15 cellular contexts compared by ENCODE assay signal in genomic region chr17:48500435-48501426, GRCh38. TPM values are rescaled to one million over a fixed set of nuclear protein-coding genes. Genes with fewer than 3 reads are reported as not detected.
DNase-seq lines count a peak whose midpoint lies in the region; ATAC-seq, FAIRE-seq and TF ChIP-seq lines count a peak whose summit lies in the region.
"Had no signal": no experiment of that assay in that cellular context is flagged by ENCODE, and none has a peak within 500 bp of the region (broad histone marks: within the 10 kb centered on the region; RNA-seq: fewer than 3 reads in every experiment).

No MANE protein-coding gene starts in this region.

- peaks cover 12% of the 10 kb centered on the region for H3K4me1 ChIP-seq in Loucy (ENCODE audit: insufficient read depth, low read length, poor library complexity, severe bottlenecking)
- peaks cover 0 to 4% (median 2%) of the 10 kb centered on the region in 4 experiments; a peak in 4 of 7 replicates for H3K4me1 ChIP-seq in H1 (replicated peaks in 1 of 4; ENCODE audit: control insufficient read depth in 3 of 4, insufficient read depth in 4 of 4, low read length in 3 of 4)
- H3K4me1 ChIP-seq in muscle layer of colon (ENCODE audit: insufficient read depth, low read length) = peaks cover 15% of the 10 kb centered on the region
- no peaks in the 10 kb centered on the region for H3K4me1 ChIP-seq in CD8-positive, alpha-beta memory T cell (ENCODE audit: insufficient read depth, low read length)

- H3K4ac ChIP-seq in H1 (replicated peaks; ENCODE audit: insufficient read length, low read depth, low read length) = no peak overlapping the region

- no peak overlapping the region for H3K4me3 Mint-ChIP-seq in CD8-positive, alpha-beta memory T cell
- H3K4me3 Mint-ChIP-seq: activated CD4-positive, alpha-beta T cell treated with anti-CD3 and anti-CD28 coated beads, Interleukin-2, amount 10 ng/mL, durations not matched to agents 7 days and 5 days had no signal

- H3K27me3 ChIP-seq in Loucy (ENCODE audit: insufficient read depth, low read length, poor library complexity, severe bottlenecking) (no peaks in the 10 kb centered on the region), H1 (replicated peaks in 1 of 4; ENCODE audit: control insufficient read depth in 3 of 4, extremely low read depth in 1 of 4, insufficient read depth in 3 of 4, low read length in 3 of 4) (peaks cover 0 to 18% (median 13%) of the 10 kb centered on the region in 4 experiments; a peak in 5 of 7 replicates), muscle layer of colon (ENCODE audit: control insufficient read depth in 1 of 2, insufficient read depth in 2 of 2, low read length in 2 of 2) (no peaks in the 10 kb centered on the region)
- H3K27me3 ChIP-seq in CD8-positive, alpha-beta memory T cell (ENCODE audit: insufficient read depth, low read length, poor library complexity, severe bottlenecking) = no peaks in the 10 kb centered on the region

- H3K23me2 ChIP-seq in H1 (ENCODE audit: low read depth, low read length) = no peaks in the 10 kb centered on the region

- H2AK5ac ChIP-seq in H1 (ENCODE audit: low read depth, low read length) = no peak overlapping the region

- H3K79me2 ChIP-seq in Loucy (ENCODE audit: insufficient read depth, low read length) (no peaks in the 10 kb centered on the region), H1 (ENCODE audit: control insufficient read depth in 1 of 2, insufficient read depth in 2 of 2, low read length in 2 of 2) (no peaks in the 10 kb centered on the region)

- H3K18ac ChIP-seq in H1 (ENCODE audit: extremely low read depth, low read length) = no peak overlapping the region

- peak; percentile 62 for FAIRE-seq in H1 (lab: Jason Lieb, UNC)
- FAIRE-seq: G401.6 had no signal

- WGBS in H1 (ENCODE audit: extremely low coverage in 1 of 2, insufficient coverage in 1 of 2, insufficient read length in 1 of 2, insufficient replicate concordance in 2 of 2, low coverage in 1 of 2, low lambda C conversion rate in 2 of 2, missing lambda C conversion rate in 1 of 2), 2 experiments = 73% methylated on average over 12 of the region's 12 CpGs; no CpG with 5 or more reads in 1 of the 2 experiments

- no peak overlapping the region for H2BK20ac ChIP-seq in H1 (ENCODE audit: low read length)

- H3K27ac ChIP-seq in H1 (ENCODE audit: low read depth, low read length) (no peak overlapping the region), muscle layer of colon (ENCODE audit: low read depth, low read length) (peak overlapping the region; percentile 2)
- no peak overlapping the region for H3K27ac ChIP-seq in CD8-positive, alpha-beta memory T cell (ENCODE audit: low read depth, low read length)

- POLR2A ChIA-PET in H1 (lab: Charles Lee; ENCODE audit: partially characterized antibody) = interaction anchor here (1.0 to 1.6 kb wide), 2 partner anchors 9 to 17 kb away, joined by 3 read pairs; no protein-coding TSS in a partner anchor
- POLR2A ChIA-PET in CD8-positive, alpha-beta memory T cell (lab: Charles Lee) = no interaction called here

- H3K36me3 ChIP-seq in Loucy (ENCODE audit: insufficient read depth, low read length) = no peaks in the 10 kb centered on the region
- no peaks in the 10 kb centered on the region for H3K36me3 ChIP-seq in H1 (ENCODE audit: control insufficient read depth in 2 of 4, insufficient read depth in 4 of 4, low read length in 3 of 4)
- no peaks in the 10 kb centered on the region for H3K36me3 ChIP-seq in muscle layer of colon (ENCODE audit: insufficient read depth, low read length)
- H3K36me3 ChIP-seq in CD8-positive, alpha-beta memory T cell (ENCODE audit: insufficient read depth, low read length) = no peaks in the 10 kb centered on the region

- no peak overlapping the region for H4K91ac ChIP-seq in H1 (replicated peaks; ENCODE audit: insufficient read length, low read length)

- no peak overlapping the region for H3K4me3 ChIP-seq in Loucy (ENCODE audit: low read length, poor library complexity, severe bottlenecking)
- H3K4me3 ChIP-seq in H1 (ENCODE audit: extremely low read depth in 1 of 4, insufficient read depth in 2 of 4, low read depth in 3 of 4, low read length in 4 of 4) = no peak overlapping the region
- no peak overlapping the region for H3K4me3 ChIP-seq in muscle layer of colon (ENCODE audit: low read depth in 1 of 2, low read length in 2 of 2)
- no peak overlapping the region for H3K4me3 ChIP-seq in CD8-positive, alpha-beta memory T cell (ENCODE audit: low read length)

- H3K27me3 Mint-ChIP-seq in CD8-positive, alpha-beta memory T cell = peaks cover 2 to 4% of the 10 kb centered on the region in 2 donors

- H3K36me3 Mint-ChIP-seq in CD8-positive, alpha-beta memory T cell = no peaks in the 10 kb centered on the region

- no peak overlapping the region for H3K27ac Mint-ChIP-seq in CD8-positive, alpha-beta memory T cell
- H3K27ac Mint-ChIP-seq: activated CD4-positive, alpha-beta T cell treated with anti-CD3 and anti-CD28 coated beads, Interleukin-2, amount 10 ng/mL, durations not matched to agents 7 days and 5 days; activated T-helper 2 cell treated with anti-CD3 and anti-CD28 coated beads, Interferon-gamma antibody, Interleukin-2, Interleukin-4, amounts not matched to agents 10 μg/mL and 5 μg/mL and 100 μg/mL, durations not matched to agents 14 hours and 24 hours and 36 hours had no signal

- H4K20me1 ChIP-seq in Loucy (ENCODE audit: insufficient read depth, low read length, poor library complexity, severe bottlenecking) = no peaks in the 10 kb centered on the region
- no peaks in the 10 kb centered on the region for H4K20me1 ChIP-seq in H1 (replicated peaks in 1 of 2; ENCODE audit: control insufficient read depth in 1 of 2, insufficient read depth in 2 of 2, low read length in 2 of 2)

- H3K23ac ChIP-seq in H1 (ENCODE audit: insufficient read length) = no peak overlapping the region

- H3K9ac ChIP-seq in Loucy (ENCODE audit: low read depth, low read length, poor library complexity, severe bottlenecking) = no peak overlapping the region
- no peak overlapping the region for H3K9ac ChIP-seq in H1 (replicated peaks in 1 of 4; ENCODE audit: extremely low read depth in 1 of 4, low read depth in 3 of 4, low read length in 3 of 4)
- no peak overlapping the region for H3K9ac ChIP-seq in muscle layer of colon (ENCODE audit: low read length)

- H2BK120ac ChIP-seq in H1 (replicated peaks; ENCODE audit: low read depth, low read length) = no peak overlapping the region

- H3K9me2 ChIP-seq in Loucy (replicated peaks; ENCODE audit: low read depth, low read length) = no peaks in the 10 kb centered on the region

- H3K56ac ChIP-seq in H1 (replicated peaks; ENCODE audit: insufficient read length, low read depth, low read length) = no peak overlapping the region

- CTCF ChIA-PET in H1 (lab: Charles Lee; ENCODE audit: partially characterized antibody) = interaction anchor here (0.6 to 4.4 kb wide), 25 partner anchors 8 to 94 kb away, joined by 3 to 34 read pairs (median 4); partner anchors contain the start of genes HOXB1 and HOXB5
- CTCF ChIA-PET in CD8-positive, alpha-beta memory T cell (lab: Charles Lee) = interaction anchor here (1.0 to 6.0 kb wide), 4 partner anchors 8 to 91 kb away, joined by 3 to 30 read pairs (median 4); no protein-coding TSS in a partner anchor

- peaks cover 4 to 14% (median 8%) of the 10 kb centered on the region in 3 donors for H3K4me1 Mint-ChIP-seq in CD8-positive, alpha-beta memory T cell

- no peak overlapping the region for H2AFZ ChIP-seq in Loucy (ENCODE audit: low read length)
- no peak overlapping the region for H2AFZ ChIP-seq in H1 (ENCODE audit: low read length)

- H2BK15ac ChIP-seq in H1 (ENCODE audit: low read length) = no peak overlapping the region

- H3K9me3 Mint-ChIP-seq in CD8-positive, alpha-beta memory T cell = no peaks in the 10 kb centered on the region
- H3K9me3 Mint-ChIP-seq: activated CD4-positive, alpha-beta T cell treated with anti-CD3 and anti-CD28 coated beads, Interleukin-2, amount 10 ng/mL, durations not matched to agents 7 days and 5 days; activated T-helper 2 cell treated with anti-CD3 and anti-CD28 coated beads, Interferon-gamma antibody, Interleukin-2, Interleukin-4, amounts not matched to agents 10 μg/mL and 5 μg/mL and 100 μg/mL, durations not matched to agents 14 hours and 24 hours and 36 hours had no signal

- TF ChIP-seq EP300 in H1 (IDR thresholded peaks at IDR 0.05; ENCODE audit: borderline replicate concordance in 1 of 2, low read depth in 2 of 2, low read length in 2 of 2) = no peak

- no peak overlapping the region for H4K5ac ChIP-seq in H1 (ENCODE audit: insufficient read length, low read depth, low read length)

- DNase-seq in ELF-1 (ENCODE audit: low read depth, low spot score) = peak; percentile 84
- no peak for DNase-seq in H1 (ENCODE audit: low read depth in 1 of 2, low spot score in 2 of 2)
- no peak for DNase-seq in activated T-cell treated with anti-CD3 and anti-CD28 coated beads, Interleukin-2, amount 50 U/mL, for 48 hours
- no peak for DNase-seq in activated naive CD4-positive, alpha-beta T cell treated with Interleukin-2 at 50 U/mL for 16 hours
- DNase-seq in CD8-positive, alpha-beta memory T cell = no peak
- DNase-seq: activated CD4-positive, alpha-beta T cell treated with anti-CD3 and anti-CD28 coated beads, Interleukin-2, amount 10 ng/mL, durations not matched to agents 7 days and 5 days; central memory CD4-positive, alpha-beta T cell; NCI-H1105 had no signal

- H3K4me2 ChIP-seq in Loucy (ENCODE audit: low read depth, low read length, poor library complexity, severe bottlenecking) (no peak overlapping the region), H1 (ENCODE audit: insufficient read depth in 1 of 2, low read depth in 2 of 2, low read length in 2 of 2) (no peak overlapping the region)

- no peak for TF ChIP-seq POLR2A in H1 (IDR thresholded peaks at IDR 0.05; ENCODE audit: control extremely low read depth in 1 of 2, low read depth in 2 of 2, low read length in 2 of 2)

- ATAC-seq in HG02623 (IDR thresholded peaks at IDR 0.05; ENCODE audit: unreplicated experiment) = no peak

- no peak overlapping the region for H4K8ac ChIP-seq in H1 (ENCODE audit: extremely low read depth, insufficient read depth, low read length)

- no peaks in the 10 kb centered on the region for H3K79me1 ChIP-seq in H1 (ENCODE audit: low read depth, low read length)

- TF ChIP-seq RAD21 in H1 (IDR thresholded peaks at IDR 0.05 in 1 of 2, conservative IDR thresholded peaks at IDR 0.05 in 1 of 2; ENCODE audit: low read depth in 2 of 2, low read length in 2 of 2) = peak; percentile 71 to 78

- H3K9me3 ChIP-seq in Loucy (ENCODE audit: insufficient read depth, low read depth, low read length) (no peaks in the 10 kb centered on the region), H1 (ENCODE audit: insufficient read depth in 2 of 2, low read depth in 1 of 2, low read length in 1 of 2) (no peaks in the 10 kb centered on the region), muscle layer of colon (ENCODE audit: low read length) (no peaks in the 10 kb centered on the region)
- no peaks in the 10 kb centered on the region for H3K9me3 ChIP-seq in CD8-positive, alpha-beta memory T cell (ENCODE audit: low read length)

- no peak overlapping the region for H2BK5ac ChIP-seq in H1 (ENCODE audit: low read depth, low read length)

- TF ChIP-seq CTCF in Loucy (conservative IDR thresholded peaks at IDR 0.05; ENCODE audit: low read length) = peak; percentile 50
- peak in 2 of 3 experiments; percentile 60 to 66; a peak in 3 of 4 replicates for TF ChIP-seq CTCF in H1 (IDR thresholded peaks at IDR 0.05; ENCODE audit: control extremely low read depth in 1 of 3, insufficient read depth in 1 of 3, low read depth in 1 of 3, low read length in 3 of 3)

- H3K14ac ChIP-seq in H1 (ENCODE audit: insufficient read length) = no peak overlapping the region

- no peaks in the 10 kb centered on the region for H3F3A ChIP-seq in Loucy (ENCODE audit: low read depth)

- H2BK12ac ChIP-seq in H1 (ENCODE audit: low read depth, low read length) = no peak overlapping the region

RNA-seq across cellular contexts. Expression of gene HOXB1, which starts 30.1 kb away (rescaled TPM):
- not detected in 2 replicates for total RNA-seq in H1 (2021; fragmentation: NEBNext Ultra II Directional; extraction: Animal tissue kit (Norgen Biotek cat#: 25700))
- polyA plus RNA-seq in H1 (2011; rRNA removed) = not detected in 2 replicates
- polyA plus RNA-seq in H1 (2011; cell fraction: cytosol; rRNA removed) = not detected
- polyA plus RNA-seq in H1 (2011; cell fraction: nucleus; rRNA removed) = not detected
- 0.10 TPM in 1 of 4 replicates, not detected in the others for polyA plus RNA-seq in H1 (2012, experiment 1 of 2)
- polyA plus RNA-seq in H1 (2012, experiment 2 of 2) = 0.08 TPM
- 0.06 TPM for polyA plus RNA-seq in H1 (2013, experiment 1 of 2)
- 0.09 TPM for polyA plus RNA-seq in H1 (2013, experiment 2 of 2)
- not detected in 2 replicates for polyA minus RNA-seq in H1 (2011; rRNA and poly(A)+ RNA removed)
- polyA minus RNA-seq in H1 (2011; cell fraction: cytosol; rRNA and poly(A)+ RNA removed) = not detected
- polyA minus RNA-seq in H1 (2011; cell fraction: nucleus; rRNA and poly(A)+ RNA removed) = not detected
- total RNA-seq in CD8-positive, alpha-beta memory T cell = not detected
- not detected for polyA plus RNA-seq in CD8-positive, alpha-beta memory T cell
- total RNA-seq: activated CD4-positive, alpha-beta T cell treated with anti-CD3 and anti-CD28 coated beads, Interleukin-2, amount 10 ng/mL, durations not matched to agents 7 days and 5 days; activated T-helper 2 cell treated with anti-CD3 and anti-CD28 coated beads, Interferon-gamma antibody, Interleukin-2, Interleukin-4, amounts not matched to agents 10 μg/mL and 5 μg/mL and 100 μg/mL, durations not matched to agents 14 hours and 24 hours and 36 hours had no signal
- polyA plus RNA-seq: BJ, neural cell had no signal

RNA-seq across cellular contexts. Expression of gene HOXB2, which starts 44.2 kb away (rescaled TPM):
- not detected in 2 replicates for total RNA-seq in H1 (2021; fragmentation: NEBNext Ultra II Directional; extraction: Animal tissue kit (Norgen Biotek cat#: 25700))
- polyA plus RNA-seq in H1 (2011; rRNA removed) = not detected in 2 replicates
- not detected for polyA plus RNA-seq in H1 (2011; cell fraction: cytosol; rRNA removed)
- polyA plus RNA-seq in H1 (2011; cell fraction: nucleus; rRNA removed) = not detected
- not detected in 4 replicates for polyA plus RNA-seq in H1 (2012, experiment 1 of 2)
- not detected for polyA plus RNA-seq in H1 (2012, experiment 2 of 2)
- polyA plus RNA-seq in H1 (2013, experiment 1 of 2) = not detected
- polyA plus RNA-seq in H1 (2013, experiment 2 of 2) = not detected
- not detected in 2 replicates for polyA minus RNA-seq in H1 (2011; rRNA and poly(A)+ RNA removed)
- polyA minus RNA-seq in H1 (2011; cell fraction: cytosol; rRNA and poly(A)+ RNA removed) = not detected
- 0.90 TPM for polyA minus RNA-seq in H1 (2011; cell fraction: nucleus; rRNA and poly(A)+ RNA removed)
- 10 to 100 TPM; 16.7 to 18.3 TPM for total RNA-seq in CD8-positive, alpha-beta memory T cell
- polyA plus RNA-seq in CD8-positive, alpha-beta memory T cell = 12.8 TPM
- polyA plus RNA-seq: neural cell had no signal

Comparison
In these comparisons a context has a peak if more than half of its experiments do, and no peak if none do; other contexts are left out.
1. RNA of gene HOXB2, which starts 44.2 kb away (total RNA-seq): 16.7 to 18.3 TPM in CD8-positive, alpha-beta memory T cell; not detected in H1; every median in the first group is over 10 times any median in the second.